In genomic region chr6:106628658-106629102, GRCh38 we compare ENCODE assay signal across 8 cellular contexts. TPM values are rescaled to one million over a fixed set of nuclear protein-coding genes. Genes with fewer than 3 reads are reported as not detected.
DNase-seq lines count a peak whose midpoint lies in the region; ATAC-seq and TF ChIP-seq lines count a peak whose summit lies in the region.

No MANE protein-coding gene starts in this region.

- no peak for TF ChIP-seq CTCF in WTC11 (IDR thresholded peaks at IDR 0.05)

- peaks cover 2% of the 10 kb centered on the region for H3K4me1 ChIP-seq in right cardiac atrium (ENCODE audit: control insufficient read depth, insufficient read depth, low read length)
- peaks cover 4 to 20% (median 7%) of the 10 kb centered on the region in 3 donors for H3K4me1 ChIP-seq in skeletal muscle tissue (ENCODE audit: control insufficient read depth in 3 of 3, insufficient read depth in 3 of 3, low read length in 3 of 3)

- POLR2A ChIA-PET in WTC11 (lab: Charles Lee) = interaction anchor here (0.7 kb wide), 1 partner anchor 10 kb away, joined by 3 read pairs; no protein-coding TSS in a partner anchor

- H3K27me3 ChIP-seq in right cardiac atrium (ENCODE audit: control insufficient read depth, insufficient read depth) (no peaks in the 10 kb centered on the region), skeletal muscle tissue (ENCODE audit: control insufficient read depth in 3 of 3, insufficient read depth in 3 of 3, low read length in 3 of 3) (no peaks in the 10 kb centered on the region)

- CTCF ChIA-PET in WTC11 (lab: Charles Lee) = no interaction called here

- 30% methylated on average over 7 of the region's 7 CpGs for WGBS in right cardiac atrium

- no peaks in the 10 kb centered on the region for H3K36me3 ChIP-seq in skeletal muscle tissue (ENCODE audit: control insufficient read depth in 3 of 3, insufficient read depth in 3 of 3, low read length in 3 of 3)

- H3K4me1 Mint-ChIP-seq in WTC11 = peaks cover 41% of the 10 kb centered on the region

- H3K4me3 ChIP-seq in right cardiac atrium (ENCODE audit: low read length) (peak overlapping the region; percentile 99), skeletal muscle tissue (ENCODE audit: low read length in 3 of 3) (peak overlapping the region; percentile 79 to 100 (median 98))

- intact Hi-C loops in right cardiac atrium (cut with DNase I) = no loop called here

- H3K36me3 Mint-ChIP-seq in WTC11 = peaks cover 3% of the 10 kb centered on the region

- peak overlapping the region; percentile 98 for H3K27ac Mint-ChIP-seq in WTC11

- peak overlapping the region; percentile 92 to 95 (median 94) for H3K9ac ChIP-seq in skeletal muscle tissue (ENCODE audit: low read depth in 1 of 3, low read length in 3 of 3)

- H3K27me3 Mint-ChIP-seq in WTC11 (ENCODE audit: low read depth) = no peaks in the 10 kb centered on the region

- H3K4me3 Mint-ChIP-seq in WTC11 = peak overlapping the region; percentile 94

- H3K9me3 ChIP-seq in right cardiac atrium (ENCODE audit: control insufficient read depth, low read length) = no peaks in the 10 kb centered on the region
- H3K9me3 ChIP-seq in skeletal muscle tissue (ENCODE audit: control insufficient read depth in 3 of 3, low read length in 3 of 3) = no peaks in the 10 kb centered on the region

- DNase-seq in NCI-H146 treated with DMSO at 0.1 percent for 48 hours (lab: John Stamatoyannopoulos, UW; ENCODE audit: unreplicated experiment) (peak; percentile 26), NCI-H146 (lab: John Stamatoyannopoulos, UW) (no peak), WTC11 (ENCODE audit: low spot score) (no peak), right cardiac atrium (no peak), SKM-1 treated with dmso at 0.1 percent for 144 hours (lab: John Stamatoyannopoulos, UW; ENCODE audit: unreplicated experiment) (no peak), AG08395 (ENCODE audit: low spot score) (no peak)

- H3K9me3 Mint-ChIP-seq in WTC11 = peaks cover 2% of the 10 kb centered on the region; the same call in 1 of the 2 replicates

- peak overlapping the region; percentile 83 for H3K27ac ChIP-seq in right cardiac atrium (ENCODE audit: low read length)
- H3K27ac ChIP-seq in skeletal muscle tissue (ENCODE audit: low read depth, low read length) = peak overlapping the region; percentile 84

- ATAC-seq in HG02970 (IDR thresholded peaks at IDR 0.05; ENCODE audit: low FRiP score, unreplicated experiment) (peak; percentile 8), WTC11 (no peak), right cardiac atrium (peak; percentile 5 to 22)

TF ChIP-seq in WTC11, 78 proteins besides CTCF, POLR2A, EP300 and RAD21 (continues in another document):
- TF ChIP-seq, protein P1, sequence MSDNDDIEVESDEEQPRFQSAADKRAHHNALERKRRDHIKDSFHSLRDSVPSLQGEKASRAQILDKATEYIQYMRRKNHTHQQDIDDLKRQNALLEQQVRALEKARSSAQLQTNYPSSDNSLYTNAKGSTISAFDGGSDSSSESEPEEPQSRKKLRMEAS (CRISPR knock-in tag; IDR thresholded peaks at IDR 0.05) = no peak
- TF ChIP-seq ZNF263 (CRISPR knock-in tag; IDR thresholded peaks at IDR 0.05; ENCODE audit: low read depth) (no peak), E2F5 (CRISPR knock-in tag; IDR thresholded peaks at IDR 0.05) (no peak), E2F4 (CRISPR knock-in tag; IDR thresholded peaks at IDR 0.05; ENCODE audit: borderline replicate concordance, low read depth) (no peak), ZNF219 (CRISPR knock-in tag; IDR thresholded peaks at IDR 0.05; ENCODE audit: borderline replicate concordance) (no peak), ZSCAN18 (CRISPR knock-in tag; IDR thresholded peaks at IDR 0.05) (no peak), ZMAT4 (CRISPR knock-in tag; IDR thresholded peaks at IDR 0.05) (no peak), ESRRA (CRISPR knock-in tag; IDR thresholded peaks at IDR 0.05; ENCODE audit: borderline replicate concordance) (no peak), ZBTB43 (CRISPR knock-in tag; IDR thresholded peaks at IDR 0.05) (no peak), ELF4 (CRISPR knock-in tag; IDR thresholded peaks at IDR 0.05; ENCODE audit: low read depth) (no peak)
- TF ChIP-seq, protein P2, sequence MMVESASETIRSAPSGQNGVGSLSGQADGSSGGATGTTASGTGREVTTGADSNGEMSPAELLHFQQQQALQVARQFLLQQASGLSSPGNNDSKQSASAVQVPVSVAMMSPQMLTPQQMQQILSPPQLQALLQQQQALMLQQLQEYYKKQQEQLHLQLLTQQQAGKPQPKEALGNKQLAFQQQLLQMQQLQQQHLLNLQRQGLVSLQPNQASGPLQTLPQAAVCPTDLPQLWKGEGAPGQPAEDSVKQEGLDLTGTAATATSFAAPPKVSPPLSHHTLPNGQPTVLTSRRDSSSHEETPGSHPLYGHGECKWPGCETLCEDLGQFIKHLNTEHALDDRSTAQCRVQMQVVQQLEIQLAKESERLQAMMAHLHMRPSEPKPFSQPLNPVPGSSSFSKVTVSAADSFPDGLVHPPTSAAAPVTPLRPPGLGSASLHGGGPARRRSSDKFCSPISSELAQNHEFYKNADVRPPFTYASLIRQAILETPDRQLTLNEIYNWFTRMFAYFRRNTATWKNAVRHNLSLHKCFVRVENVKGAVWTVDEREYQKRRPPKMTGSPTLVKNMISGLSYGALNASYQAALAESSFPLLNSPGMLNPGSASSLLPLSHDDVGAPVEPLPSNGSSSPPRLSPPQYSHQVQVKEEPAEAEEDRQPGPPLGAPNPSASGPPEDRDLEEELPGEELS (CRISPR knock-in tag; IDR thresholded peaks at IDR 0.05) = no peak
- TF ChIP-seq, protein P3, sequence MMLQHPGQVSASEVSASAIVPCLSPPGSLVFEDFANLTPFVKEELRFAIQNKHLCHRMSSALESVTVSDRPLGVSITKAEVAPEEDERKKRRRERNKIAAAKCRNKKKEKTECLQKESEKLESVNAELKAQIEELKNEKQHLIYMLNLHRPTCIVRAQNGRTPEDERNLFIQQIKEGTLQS (CRISPR knock-in tag; conservative IDR thresholded peaks at IDR 0.05) = no peak

RNA-seq across cellular contexts. Expression of gene RTN4IP1, which starts 0.6 kb away (rescaled TPM):
- total RNA-seq in WTC11 (2021) (16.3 to 19.2 TPM (median 17.8 TPM) in 3 replicates), right cardiac atrium (10 to 100 TPM in 3 of 4 donors, 1 to 10 TPM in 1; 9.5 to 15.7 (median 11.8) TPM), skeletal muscle tissue (8.4 TPM)
- polyA plus RNA-seq in right cardiac atrium = 17.4 TPM

RNA-seq across cellular contexts. Expression of gene QRSL1, which starts 0.7 kb away (rescaled TPM):
- total RNA-seq in WTC11 (2021) (17.2 to 17.9 TPM (median 17.7 TPM) in 3 replicates), right cardiac atrium (10 to 100 TPM in 3 of 4 donors, 1 to 10 TPM in 1; 9.6 to 17.9 (median 12.0) TPM), skeletal muscle tissue (14.6 TPM)
- 10.4 TPM for polyA plus RNA-seq in right cardiac atrium
